1 cellular context compared by ENCODE assay signal in genomic region chr4:78057135-78057599, GRCh38.
TF ChIP-seq lines count a peak whose summit lies in the region.

FRAS1 (plus strand) TSS chr4:78057323; CDS start chr4:78058010, 687 bp downstream.

TF ChIP-seq in GM23338, 12 proteins besides CTCF, POLR2A, EP300 and RAD21:
- no peak for TF ChIP-seq ZNF462 (CRISPR knock-in tag; IDR thresholded peaks at IDR 0.05)
- peak; percentile 82 for TF ChIP-seq POLR2AphosphoS5 (IDR thresholded peaks at IDR 0.05; ENCODE audit: low read depth)
- no peak for TF ChIP-seq NANOG (IDR thresholded peaks at IDR 0.05; ENCODE audit: borderline replicate concordance)
- no peak for TF ChIP-seq EZH2 (IDR thresholded peaks at IDR 0.05; ENCODE audit: low read depth, unreplicated experiment)
- TF ChIP-seq, protein P1, sequence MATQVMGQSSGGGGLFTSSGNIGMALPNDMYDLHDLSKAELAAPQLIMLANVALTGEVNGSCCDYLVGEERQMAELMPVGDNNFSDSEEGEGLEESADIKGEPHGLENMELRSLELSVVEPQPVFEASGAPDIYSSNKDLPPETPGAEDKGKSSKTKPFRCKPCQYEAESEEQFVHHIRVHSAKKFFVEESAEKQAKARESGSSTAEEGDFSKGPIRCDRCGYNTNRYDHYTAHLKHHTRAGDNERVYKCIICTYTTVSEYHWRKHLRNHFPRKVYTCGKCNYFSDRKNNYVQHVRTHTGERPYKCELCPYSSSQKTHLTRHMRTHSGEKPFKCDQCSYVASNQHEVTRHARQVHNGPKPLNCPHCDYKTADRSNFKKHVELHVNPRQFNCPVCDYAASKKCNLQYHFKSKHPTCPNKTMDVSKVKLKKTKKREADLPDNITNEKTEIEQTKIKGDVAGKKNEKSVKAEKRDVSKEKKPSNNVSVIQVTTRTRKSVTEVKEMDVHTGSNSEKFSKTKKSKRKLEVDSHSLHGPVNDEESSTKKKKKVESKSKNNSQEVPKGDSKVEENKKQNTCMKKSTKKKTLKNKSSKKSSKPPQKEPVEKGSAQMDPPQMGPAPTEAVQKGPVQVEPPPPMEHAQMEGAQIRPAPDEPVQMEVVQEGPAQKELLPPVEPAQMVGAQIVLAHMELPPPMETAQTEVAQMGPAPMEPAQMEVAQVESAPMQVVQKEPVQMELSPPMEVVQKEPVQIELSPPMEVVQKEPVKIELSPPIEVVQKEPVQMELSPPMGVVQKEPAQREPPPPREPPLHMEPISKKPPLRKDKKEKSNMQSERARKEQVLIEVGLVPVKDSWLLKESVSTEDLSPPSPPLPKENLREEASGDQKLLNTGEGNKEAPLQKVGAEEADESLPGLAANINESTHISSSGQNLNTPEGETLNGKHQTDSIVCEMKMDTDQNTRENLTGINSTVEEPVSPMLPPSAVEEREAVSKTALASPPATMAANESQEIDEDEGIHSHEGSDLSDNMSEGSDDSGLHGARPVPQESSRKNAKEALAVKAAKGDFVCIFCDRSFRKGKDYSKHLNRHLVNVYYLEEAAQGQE (IDR thresholded peaks at IDR 0.05; ENCODE audit: unreplicated experiment): peak; percentile 6
- no peak for TF ChIP-seq ZNF331 (CRISPR knock-in tag; IDR thresholded peaks at IDR 0.05; ENCODE audit: low read depth)
